In genomic region chr2:118223487-118224136, GRCh38 we compare ENCODE assay signal across 8 cellular contexts.
A peak's percentile ranks its signal among the peaks of the same experiment; 100 is the strongest.
DNase-seq lines count a peak whose midpoint lies in the region; ATAC-seq and TF ChIP-seq lines count a peak whose summit lies in the region.

No MANE protein-coding gene starts in this region.

- DNase-seq in cardiac muscle cell (ENCODE audit: low read depth in 1 of 2, low spot score in 1 of 2) (peak; percentile 1 to 16), left cardiac atrium (no peak), progenitor cell of endocrine pancreas (ENCODE audit: low spot score, unreplicated experiment) (no peak), NCI-H1436 treated with DMSO at 0.1 percent for 48 hours (lab: John Stamatoyannopoulos, UW) (no peak), NCI-H2171 treated with DMSO at 0.1 percent for 48 hours (lab: John Stamatoyannopoulos, UW) (no peak), HCEC 1CT (no peak)

- TF ChIP-seq CTCF in cardiac muscle cell (IDR thresholded peaks at IDR 0.05; ENCODE audit: low read depth, low read length) = no peak
- no peak for TF ChIP-seq CTCF in progenitor cell of endocrine pancreas (IDR thresholded peaks at IDR 0.05; ENCODE audit: unreplicated experiment)

- peaks cover 35% of the 10 kb centered on the region for H3K27me3 ChIP-seq in cardiac muscle cell
- H3K27me3 ChIP-seq in ectodermal cell (ENCODE audit: control insufficient read depth, insufficient read depth, low read length, poor library complexity, severe bottlenecking) = peaks cover 11% of the 10 kb centered on the region

- H3K9me3 Mint-ChIP-seq in progenitor cell of endocrine pancreas (ENCODE audit: low read depth) = no peaks in the 10 kb centered on the region

- peak overlapping the region; percentile 28 for H3K4me3 ChIP-seq in cardiac muscle cell
- peak overlapping the region; percentile 46 for H3K4me3 ChIP-seq in ectodermal cell (ENCODE audit: insufficient read depth, low read depth, low read length)

- H3K27ac Mint-ChIP-seq in progenitor cell of endocrine pancreas = peak overlapping the region; percentile 79

- H3K4me1 ChIP-seq in cardiac muscle cell (ENCODE audit: low read depth) = peaks cover 9% of the 10 kb centered on the region
- peaks cover 30% of the 10 kb centered on the region for H3K4me1 ChIP-seq in ectodermal cell (ENCODE audit: control insufficient read depth, insufficient read depth, low read length)

- peaks cover 64% of the 10 kb centered on the region for H3K27me3 Mint-ChIP-seq in progenitor cell of endocrine pancreas

- H3K36me3 Mint-ChIP-seq in progenitor cell of endocrine pancreas (ENCODE audit: insufficient read depth) = no peaks in the 10 kb centered on the region

- intact Hi-C loops in left cardiac atrium (cut with DNase I) = loop anchor here (2.0 to 10.0 kb wide), 2 partner anchors 631 to 641 kb away; no protein-coding TSS in a partner anchor

- no peak overlapping the region for H3K27ac ChIP-seq in cardiac muscle cell
- H3K27ac ChIP-seq in ectodermal cell (ENCODE audit: insufficient read depth, low read depth, low read length, poor library complexity, severe bottlenecking) = peak overlapping the region; percentile 93

- no peaks in the 10 kb centered on the region for H3K9me3 ChIP-seq in cardiac muscle cell (ENCODE audit: low read depth)
- H3K9me3 ChIP-seq in ectodermal cell (ENCODE audit: control insufficient read depth, low read length) = no peaks in the 10 kb centered on the region

- H3K4me3 Mint-ChIP-seq in progenitor cell of endocrine pancreas (ENCODE audit: low read depth) = peak overlapping the region; percentile 74

- H3K4me1 Mint-ChIP-seq in progenitor cell of endocrine pancreas (ENCODE audit: low read depth) = peaks cover 14% of the 10 kb centered on the region

- no peaks in the 10 kb centered on the region for H3K36me3 ChIP-seq in cardiac muscle cell
- no peaks in the 10 kb centered on the region for H3K36me3 ChIP-seq in ectodermal cell (ENCODE audit: control insufficient read depth, insufficient read depth, low read length)

- WGBS in ectodermal cell, 2 experiments = 1 to 2% methylated on average over 30 of the region's 30 CpGs

- ATAC-seq in left cardiac atrium = no peak
- peak; percentile 20 for ATAC-seq in HG03571 (IDR thresholded peaks at IDR 0.05; ENCODE audit: unreplicated experiment)

Comparison
In these comparisons a context has a peak if more than half of its experiments do, and no peak if none do; other contexts are left out.
1. DNase-seq: peak in cardiac muscle cell (2 of 2); none in left cardiac atrium (single experiment), progenitor cell of endocrine pancreas (single experiment), NCI-H1436 treated with DMSO at 0.1 percent for 48 hours (single experiment), NCI-H2171 treated with DMSO at 0.1 percent for 48 hours (single experiment) and HCEC 1CT (single experiment).